In genomic region chr7:894927-895450, GRCh38 we compare ENCODE assay signal across 13 cellular contexts. TPM values are rescaled to one million over a fixed set of nuclear protein-coding genes. Genes with fewer than 3 reads are reported as not detected.
A peak's percentile ranks its signal among the peaks of the same experiment; 100 is the strongest.
DNase-seq lines count a peak whose midpoint lies in the region; FAIRE-seq and TF ChIP-seq lines count a peak whose summit lies in the region.
"Had no signal": no experiment of that assay in that cellular context is flagged by ENCODE, and none has a peak within 500 bp of the region (broad histone marks: within the 10 kb centered on the region; RNA-seq: fewer than 3 reads in every experiment).

No MANE protein-coding gene starts in this region.

- H3K4me3 Mint-ChIP-seq in Caco-2 (ENCODE audit: unreplicated experiment) (no peak overlapping the region), glutamatergic neuron (ENCODE audit: unreplicated experiment) (no peak overlapping the region)
- H3K4me3 Mint-ChIP-seq: CD8-positive, alpha-beta memory T cell had no signal

- H3K36me3 Mint-ChIP-seq in Caco-2 (ENCODE audit: insufficient read depth, unreplicated experiment), result peaks cover 98% of the 10 kb centered on the region
- H3K36me3 Mint-ChIP-seq in glutamatergic neuron (ENCODE audit: unreplicated experiment), result no peaks in the 10 kb centered on the region

- DNase-seq in Caco-2 (no peak), RWPE1 (ENCODE audit: low spot score) (no peak), kidney (peak; percentile 55), spleen (peak; percentile 58), glutamatergic neuron (no peak)
- DNase-seq in activated CD4-positive, alpha-beta T cell treated with anti-CD3 and anti-CD28 coated beads for 1 hour, result no peak
- no peak for DNase-seq in stimulated activated CD4-positive, alpha-beta T cell treated with anti-CD3 and anti-CD28 coated beads, Interleukin-4, amount 100 ng/mL, for 4 hours
- DNase-seq: CD8-positive, alpha-beta memory T cell; DMS 273 treated with DMSO at 0.1 percent for 48 hours; GOT3 had no signal

- intact Hi-C loops in Caco-2 (cut with micrococcal nuclease; ENCODE audit: unreplicated experiment) (no loop called here), kidney (cut with DNase I) (no loop called here), spleen (cut with DNase I; ENCODE audit: low total_unique reads) (no loop called here)

- CTCF ChIA-PET in Caco-2 (lab: Charles Lee) (no interaction called here), RWPE1 (lab: Yijun Ruan, JAX) (no interaction called here)

- peaks cover 7% of the 10 kb centered on the region for H3K9me3 Mint-ChIP-seq in Caco-2 (ENCODE audit: unreplicated experiment)
- peaks cover 25% of the 10 kb centered on the region for H3K9me3 Mint-ChIP-seq in glutamatergic neuron (ENCODE audit: unreplicated experiment)

- H3K4me1 Mint-ChIP-seq in Caco-2 (ENCODE audit: low read depth, unreplicated experiment) (no peaks in the 10 kb centered on the region), glutamatergic neuron (ENCODE audit: low read depth, unreplicated experiment) (no peaks in the 10 kb centered on the region)

- H3K9ac ChIP-seq in kidney (ENCODE audit: low read length in 2 of 2), result no peak overlapping the region

- no peaks in the 10 kb centered on the region for H3K27me3 ChIP-seq in Caco-2 (replicated peaks; ENCODE audit: control insufficient read depth, insufficient read depth, low read length)
- no peaks in the 10 kb centered on the region for H3K27me3 ChIP-seq in spleen (replicated peaks in 1 of 7)

- POLR2A ChIA-PET in Caco-2 (lab: Charles Lee), result no interaction called here
- POLR2A ChIA-PET in RWPE1 (lab: Yijun Ruan, JAX; ENCODE audit: low non-redundant PET), result no interaction called here

- H3K4me1 ChIP-seq in Caco-2 (no peaks in the 10 kb centered on the region), kidney (ENCODE audit: control insufficient read depth in 1 of 2, insufficient read depth in 1 of 2, low read depth in 1 of 2, low read length in 2 of 2) (no peaks in the 10 kb centered on the region), spleen (peaks cover 0 to 25% (median 10%) of the 10 kb centered on the region in 6 donors)
- H3K4me1 ChIP-seq: HAP-1 had no signal

- peak overlapping the region; percentile 4 for H3K27ac ChIP-seq in RWPE1
- no peak overlapping the region for H3K27ac ChIP-seq in kidney (ENCODE audit: low read depth in 2 of 2, low read length in 2 of 2)
- no peak overlapping the region for H3K27ac ChIP-seq in spleen

- no TSS peak for BruUV-seq in Caco-2 (replicated peaks; lab: Mats Ljungman, UMichigan)

- no peak for FAIRE-seq in kidney (lab: Jason Lieb, UNC)
- FAIRE-seq: GM12891, HTR-8/SVneo had no signal

- H3K27ac Mint-ChIP-seq in Caco-2 (ENCODE audit: unreplicated experiment) (peak overlapping the region; percentile 55), glutamatergic neuron (ENCODE audit: unreplicated experiment) (no peak overlapping the region)

- peaks cover 8% of the 10 kb centered on the region for H3K36me3 ChIP-seq in Caco-2 (ENCODE audit: control insufficient read depth, insufficient read depth, low read length)
- H3K36me3 ChIP-seq in kidney (ENCODE audit: control insufficient read depth in 1 of 2, insufficient read depth in 2 of 2, low read length in 2 of 2), result peaks cover 14 to 20% of the 10 kb centered on the region in 2 donors
- H3K36me3 ChIP-seq in spleen, result peaks cover 0 to 98% (median 74%) of the 10 kb centered on the region in 6 donors

- 90 to 94% (median 94%) methylated on average over 8 to 21 of the region's 21 CpGs for WGBS in spleen, 5 donors

- H3K4me3 ChIP-seq in Caco-2 (ENCODE audit: low read depth, low read length) (no peak overlapping the region), kidney (ENCODE audit: low read length in 2 of 2) (no peak overlapping the region), spleen (no peak overlapping the region)
- H3K4me3 ChIP-seq: HAP-1 had no signal

- no peak for TF ChIP-seq POLR2A in spleen (IDR thresholded peaks at IDR 0.05)

- TF ChIP-seq CTCF in Caco-2 (IDR thresholded peaks at IDR 0.05; ENCODE audit: insufficient read depth in 1 of 2, low read depth in 1 of 2, low read length in 1 of 2, severe bottlenecking in 1 of 2, unreplicated experiment in 1 of 2) (no peak), RWPE1 (conservative IDR thresholded peaks at IDR 0.05; ENCODE audit: low read depth) (no peak), kidney (IDR thresholded peaks at IDR 0.05; ENCODE audit: borderline replicate concordance, extremely low read depth, insufficient read depth) (no peak), spleen (IDR thresholded peaks at IDR 0.05 in 8 of 11, conservative IDR thresholded peaks at IDR 0.05 in 3 of 11) (no peak), glutamatergic neuron (IDR thresholded peaks at IDR 0.05; ENCODE audit: partially characterized antibody, unreplicated experiment) (no peak)

- H3K9me3 ChIP-seq in Caco-2, result no peaks in the 10 kb centered on the region
- H3K9me3 ChIP-seq in kidney (ENCODE audit: control insufficient read depth in 1 of 2, low read length in 2 of 2), result no peaks in the 10 kb centered on the region
- no peaks in the 10 kb centered on the region for H3K9me3 ChIP-seq in spleen
- H3K9me3 ChIP-seq: HAP-1 had no signal

- H3K27me3 Mint-ChIP-seq in Caco-2 (ENCODE audit: insufficient read depth, unreplicated experiment) (no peaks in the 10 kb centered on the region), glutamatergic neuron (ENCODE audit: unreplicated experiment) (peaks cover 29% of the 10 kb centered on the region)
- H3K27me3 Mint-ChIP-seq: CD8-positive, alpha-beta memory T cell had no signal

RNA-seq across cellular contexts. Expression of gene GET4, which starts 18.6 kb away (rescaled TPM):
- total RNA-seq in Caco-2 (2022), result 124 and 130 TPM in 2 replicates
- total RNA-seq in kidney, result 44.8 TPM
- 80.8 TPM for polyA plus RNA-seq in kidney (ENCODE audit: insufficient read depth, low read depth, low replicate concordance)
- total RNA-seq in spleen, result 10 to 100 TPM; 25.4 to 39.5 (median 34.4) TPM
- polyA plus RNA-seq in spleen, result 10 to 100 TPM; 40.0 to 63.0 (median 53.9) TPM
- 70.2 TPM for total RNA-seq in glutamatergic neuron (ENCODE audit: unreplicated experiment)

RNA-seq across cellular contexts. Expression of gene ADAP1, which starts 59.5 kb away (rescaled TPM):
- total RNA-seq in Caco-2 (2022) (65.6 and 77.6 TPM in 2 replicates), kidney (48.2 TPM), spleen (10 to 100 TPM; 18.1 to 35.4 (median 25.7) TPM), glutamatergic neuron (ENCODE audit: unreplicated experiment) (61.1 TPM)
- polyA plus RNA-seq in kidney (ENCODE audit: insufficient read depth, low read depth, low replicate concordance) (36.4 TPM), spleen (10 to 100 TPM in 2 of 3 donors, 1 to 10 TPM in 1; 8.7 to 38.6 (median 12.8) TPM)

Comparison
In these comparisons a context has a peak if more than half of its experiments do, and no peak if none do; other contexts are left out.
1. DNase-seq: peak in kidney (single experiment) and spleen (single experiment); none in Caco-2 (0 of 2), RWPE1 (single experiment), activated CD4-positive, alpha-beta T cell treated with anti-CD3 and anti-CD28 coated beads for 1 hour (single experiment), stimulated activated CD4-positive, alpha-beta T cell treated with anti-CD3 and anti-CD28 coated beads, Interleukin-4, amount 100 ng/mL, for 4 hours (0 of 2) and glutamatergic neuron (single experiment).